Comparison of ENCODE assay signal across 19 cellular contexts in the genomic region with DNA sequence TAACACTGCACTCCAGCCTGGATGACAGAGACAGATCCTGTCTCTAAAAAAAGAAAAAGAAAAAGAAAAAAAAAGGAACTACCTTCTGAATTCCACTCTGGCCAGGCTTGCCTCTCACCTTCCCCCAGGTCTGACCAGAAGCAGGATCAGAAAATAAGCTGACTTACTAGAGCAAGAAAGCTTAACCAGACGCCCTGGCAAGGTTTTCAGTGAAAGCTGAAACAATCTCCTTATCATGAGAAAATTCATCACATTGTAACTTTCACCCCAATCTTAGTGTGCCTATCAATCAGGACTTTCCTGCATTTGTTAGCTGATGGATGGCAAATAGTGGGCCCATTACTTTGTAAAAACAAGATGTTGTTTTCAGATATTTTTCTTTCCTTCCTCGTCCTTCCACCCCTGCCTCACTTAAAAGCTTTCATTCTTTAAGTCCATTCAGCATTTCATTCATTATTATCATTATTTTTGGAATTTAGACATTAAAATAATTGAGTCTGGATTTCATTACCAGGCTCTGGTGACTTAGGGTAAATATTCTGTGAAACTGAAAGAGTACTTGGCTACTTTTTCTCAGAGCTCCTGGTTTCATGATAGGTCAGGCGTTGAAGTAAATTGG.
"Had no signal": no experiment of that assay in that cellular context is flagged by ENCODE, and none has a peak within 500 bp of the region (broad histone marks: within the 10 kb centered on the region; RNA-seq: fewer than 3 reads in every experiment).

No MANE protein-coding gene starts in this region.

- H3K4me1 ChIP-seq: esophagus squamous epithelium, gastrocnemius medialis, parathyroid adenoma, tibial nerve, uterus had no signal

- H3K27me3 ChIP-seq: body of pancreas, esophagus squamous epithelium, gastrocnemius medialis, heart right ventricle, tibial nerve, uterus had no signal

- H3K36me3 Mint-ChIP-seq: activated CD8-positive, alpha-beta memory T cell treated with anti-CD3 and anti-CD28 coated beads, Interleukin-2, amount 10 ng/mL, durations not matched to agents 7 days and 5 days; naive thymus-derived CD4-positive, alpha-beta T cell; stimulated activated memory B cell treated with anti-CD40 and anti-IgM and Interleukin-4, amounts not matched to agents 10 μg/mL and 1 μg/mL and 100 μg/mL, for 72 hours had no signal

- H3K4me1 Mint-ChIP-seq: activated CD8-positive, alpha-beta memory T cell treated with anti-CD3 and anti-CD28 coated beads, Interleukin-2, amount 10 ng/mL, durations not matched to agents 7 days and 5 days; central memory CD8-positive, alpha-beta T cell; stimulated activated memory B cell treated with anti-CD40 and anti-IgM and Interleukin-4, amounts not matched to agents 10 μg/mL and 1 μg/mL and 100 μg/mL, for 72 hours had no signal

- H3K4me3 Mint-ChIP-seq: activated CD8-positive, alpha-beta memory T cell treated with anti-CD3 and anti-CD28 coated beads, Interleukin-2, amount 10 ng/mL, durations not matched to agents 7 days and 5 days; activated naive CD4-positive, alpha-beta T cell treated with anti-CD3 and anti-CD28 coated beads for 36 hours; central memory CD8-positive, alpha-beta T cell; naive thymus-derived CD4-positive, alpha-beta T cell; stimulated activated memory B cell treated with anti-CD40 and anti-IgM and Interleukin-4, amounts not matched to agents 10 μg/mL and 1 μg/mL and 100 μg/mL, for 72 hours had no signal

- H3K9me3 Mint-ChIP-seq: activated naive CD4-positive, alpha-beta T cell treated with anti-CD3 and anti-CD28 coated beads for 36 hours; activated T-helper 2 cell treated with anti-CD3 and anti-CD28 coated beads, Interferon-gamma antibody, Interleukin-2, Interleukin-4, amounts not matched to agents 10 μg/mL and 5 μg/mL and 100 μg/mL, durations not matched to agents 14 hours and 24 hours and 36 hours; central memory CD8-positive, alpha-beta T cell had no signal

- H3K27ac Mint-ChIP-seq: activated CD8-positive, alpha-beta memory T cell treated with anti-CD3 and anti-CD28 coated beads, Interleukin-2, amount 10 ng/mL, durations not matched to agents 7 days and 5 days; activated naive CD4-positive, alpha-beta T cell treated with anti-CD3 and anti-CD28 coated beads for 36 hours; activated T-helper 2 cell treated with anti-CD3 and anti-CD28 coated beads, Interferon-gamma antibody, Interleukin-2, Interleukin-4, amounts not matched to agents 10 μg/mL and 5 μg/mL and 100 μg/mL, durations not matched to agents 14 hours and 24 hours and 36 hours; naive thymus-derived CD4-positive, alpha-beta T cell; stimulated activated memory B cell treated with anti-CD40 and anti-IgM and Interleukin-4, amounts not matched to agents 10 μg/mL and 1 μg/mL and 100 μg/mL, for 72 hours had no signal

- H3K36me3 ChIP-seq: esophagus squamous epithelium, gastrocnemius medialis, heart right ventricle, tibial nerve, uterus had no signal

- H3K4me3 ChIP-seq: body of pancreas, esophagus squamous epithelium, gastrocnemius medialis, heart right ventricle, lung, tibial nerve, uterus had no signal

- H3K9me3 ChIP-seq: body of pancreas, gastrocnemius medialis, heart right ventricle, uterus had no signal

- DNase-seq: activated CD4-positive, alpha-beta T cell treated with anti-CD3 and anti-CD28 coated beads, Interleukin-2, amount 50 U/mL, for 48 hours; activated CD8-positive, alpha-beta memory T cell treated with anti-CD3 and anti-CD28 coated beads, Interleukin-2, amount 10 ng/mL, durations not matched to agents 7 days and 5 days; activated naive CD4-positive, alpha-beta T cell treated with anti-CD3 and anti-CD28 coated beads for 36 hours; activated T-cell treated with anti-CD3 and anti-CD28 coated beads, Interleukin-2, amount 50 U/mL, for 1 hour; body of pancreas; cortex of kidney; effector CD4-positive, alpha-beta T cell; esophagus squamous epithelium; gastrocnemius medialis; heart right ventricle; naive thymus-derived CD4-positive, alpha-beta T cell; T-helper 1 cell; uterus had no signal

- ATAC-seq: activated CD8-positive, alpha-beta memory T cell treated with anti-CD3 and anti-CD28 coated beads, Interleukin-2, amount 10 ng/mL, durations not matched to agents 7 days and 5 days; body of pancreas; gastrocnemius medialis; naive thymus-derived CD4-positive, alpha-beta T cell; stimulated activated memory B cell treated with anti-CD40 and anti-IgM and Interleukin-4, amounts not matched to agents 10 μg/mL and 1 μg/mL and 100 μg/mL, for 72 hours had no signal

- H3K27ac ChIP-seq: body of pancreas, esophagus squamous epithelium, gastrocnemius medialis, parathyroid adenoma, tibial nerve, uterus had no signal
